Comparison of ENCODE assay signal across 10 cellular contexts in the genomic region with DNA sequence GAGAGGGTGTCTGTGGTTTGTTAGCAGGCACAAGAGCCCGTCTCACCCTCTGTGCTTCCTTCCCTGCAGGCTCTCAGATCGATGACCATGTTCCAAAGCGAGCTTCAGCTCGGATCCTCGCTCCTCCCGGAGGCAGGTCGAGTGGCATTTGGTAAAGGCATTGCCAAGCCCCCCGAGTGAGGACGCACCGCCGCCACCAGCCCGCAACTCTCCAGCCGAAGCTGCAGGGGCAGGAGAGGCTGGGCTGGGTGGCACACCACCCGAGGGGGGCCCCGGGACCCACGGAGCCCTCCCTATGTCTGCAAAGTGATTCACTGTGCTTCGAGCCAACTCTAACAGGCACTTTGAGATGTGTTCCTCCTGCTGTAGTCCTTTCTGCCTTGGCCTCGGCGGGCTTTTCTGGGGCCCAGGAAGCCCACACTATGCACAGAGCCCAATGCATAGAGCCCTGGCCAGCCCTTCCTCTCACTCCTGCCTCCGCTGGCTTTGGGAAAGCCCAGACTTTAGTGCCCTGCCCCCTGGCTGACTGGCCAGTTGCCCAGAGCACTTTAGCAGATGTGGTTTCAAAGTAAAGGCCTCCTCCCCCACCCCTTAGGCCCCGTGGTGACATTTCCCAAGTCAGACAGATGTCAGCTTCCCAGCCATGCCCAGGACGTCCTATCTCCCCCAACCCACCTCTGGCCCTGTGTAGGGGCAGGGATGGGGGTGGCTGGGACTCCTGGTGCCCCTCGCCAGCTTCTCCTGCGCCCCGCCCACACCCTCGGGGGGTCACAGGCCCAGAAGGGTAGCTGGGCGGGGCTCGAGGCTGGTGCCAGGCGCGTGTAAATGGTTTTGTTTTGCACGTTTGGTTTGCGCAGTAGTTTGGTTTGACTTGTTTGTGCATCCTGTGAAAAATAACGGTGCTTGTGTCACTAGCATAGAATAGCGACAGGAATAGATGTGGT. TPM values are rescaled to one million over a fixed set of nuclear protein-coding genes. Genes with fewer than 3 reads are reported as not detected.
A peak's percentile ranks its signal among the peaks of the same experiment; 100 is the strongest.
DNase-seq lines count a peak whose midpoint lies in the region; ATAC-seq and TF ChIP-seq lines count a peak whose summit lies in the region.
"Had no signal": no experiment of that assay in that cellular context is flagged by ENCODE, and none has a peak within 500 bp of the region (broad histone marks: within the 10 kb centered on the region; RNA-seq: fewer than 3 reads in every experiment).

No MANE protein-coding gene starts in this region.

- no peak for TF ChIP-seq CTCF in HCT116 (IDR thresholded peaks at IDR 0.05 in 2 of 3, conservative IDR thresholded peaks at IDR 0.05 in 1 of 3; ENCODE audit: borderline replicate concordance in 1 of 3, insufficient read depth in 1 of 3, low read depth in 2 of 3, low read length in 2 of 3)
- no peak for TF ChIP-seq CTCF in cardiac muscle cell (IDR thresholded peaks at IDR 0.05; ENCODE audit: low read depth, low read length)

- POLR2A ChIA-PET in HCT116 (lab: Charles Lee), result no interaction called here

- BruUV-seq in HCT116 (replicated peaks; lab: Mats Ljungman, UMichigan), result no TSS peak

- no peak for TF ChIP-seq POLR2A in HCT116 (IDR thresholded peaks at IDR 0.05; ENCODE audit: borderline replicate concordance, extremely low read depth, insufficient read depth, insufficient read length)

- DNase-seq in HCT116 (ENCODE audit: low read depth, low spot score) (no peak), SHP77 treated with DMSO at 0.1 percent for 48 hours (lab: John Stamatoyannopoulos, UW) (peak; percentile 20), cardiac muscle cell (ENCODE audit: low read depth in 1 of 2, low spot score in 1 of 2) (peak; percentile 77 to 81), HuH-7.5 (ENCODE audit: low spot score) (no peak), islet precursor cell (no peak)
- DNase-seq: activated naive CD4-positive, alpha-beta T cell treated with anti-CD3 and anti-CD28 coated beads for 36 hours; Karpas-422; natural killer cell had no signal

- ATAC-seq in HCT116 (peak; percentile 24), GM21576 (IDR thresholded peaks at IDR 0.05; ENCODE audit: unreplicated experiment) (no peak)
- ATAC-seq: natural killer cell had no signal

- RAD21 ChIA-PET in HCT116 (lab: Charles Lee; ENCODE audit: low non-redundant PET in 1 of 2, low total read pairs in 2 of 2, uncharacterized antibody in 2 of 2, unreplicated experiment in 2 of 2), result no interaction called here

- no peak overlapping the region for H3K4me3 ChIP-seq in HCT116 (replicated peaks in 1 of 2; ENCODE audit: low read depth in 1 of 2, low read length in 2 of 2)
- no peak overlapping the region for H3K4me3 ChIP-seq in cardiac muscle cell
- H3K4me3 ChIP-seq in subcutaneous abdominal adipose tissue (ENCODE audit: low read depth in 1 of 5, low read length in 5 of 5), result peak overlapping the region in 3 of 5 donors; percentile 17 to 41 (median 37)

- no peaks in the 10 kb centered on the region for H3K36me3 ChIP-seq in HCT116 (ENCODE audit: control insufficient read depth in 1 of 2, insufficient read depth in 2 of 2, low read length in 2 of 2)
- no peaks in the 10 kb centered on the region for H3K36me3 ChIP-seq in cardiac muscle cell
- H3K36me3 ChIP-seq in subcutaneous abdominal adipose tissue (ENCODE audit: control insufficient read depth in 5 of 5, insufficient read depth in 5 of 5, low read length in 5 of 5), result no peaks in the 10 kb centered on the region

- H3K79me2 ChIP-seq in HCT116 (ENCODE audit: insufficient read depth, low read length), result no peaks in the 10 kb centered on the region

- H3K27ac ChIP-seq in HCT116 (ENCODE audit: low read depth, low read length) (no peak overlapping the region), cardiac muscle cell (peak overlapping the region; percentile 34), subcutaneous abdominal adipose tissue (ENCODE audit: low read depth, low read length) (no peak overlapping the region)

- no peaks in the 10 kb centered on the region for H4K20me1 ChIP-seq in HCT116 (ENCODE audit: insufficient read depth)

- intact Hi-C loops in HCT116 (cut with micrococcal nuclease), result no loop called here

- H2AFZ ChIP-seq in HCT116 (ENCODE audit: low read depth, low read length, poor library complexity, severe bottlenecking), result no peak overlapping the region

- CTCF ChIA-PET in HCT116 (lab: Charles Lee), result interaction anchor here (1.7 kb wide), 1 partner anchor 15 kb away, joined by 5 read pairs; no protein-coding TSS in a partner anchor

- TF ChIP-seq RAD21 in HCT116 (IDR thresholded peaks at IDR 0.05; ENCODE audit: low read depth), result no peak

- H3K27me3 ChIP-seq in HCT116 (ENCODE audit: insufficient read depth, low read length) (no peaks in the 10 kb centered on the region), cardiac muscle cell (peaks cover 16% of the 10 kb centered on the region), subcutaneous abdominal adipose tissue (ENCODE audit: control insufficient read depth in 5 of 5, insufficient read depth in 4 of 5, low read length in 5 of 5) (peaks cover 3 to 21% (median 16%) of the 10 kb centered on the region in 5 donors)

- peak overlapping the region; percentile 32; the same call in 1 of the 2 replicates for H3K4me2 ChIP-seq in HCT116 (ENCODE audit: low read length)

- H3K9me3 ChIP-seq in HCT116 (ENCODE audit: control insufficient read depth in 1 of 2, insufficient read depth in 1 of 2, low read depth in 1 of 2, low read length in 2 of 2), result no peaks in the 10 kb centered on the region
- no peaks in the 10 kb centered on the region for H3K9me3 ChIP-seq in cardiac muscle cell (ENCODE audit: low read depth)
- H3K9me3 ChIP-seq in subcutaneous abdominal adipose tissue (ENCODE audit: control insufficient read depth in 5 of 5, low read length in 5 of 5), result no peaks in the 10 kb centered on the region

- H3K9ac ChIP-seq in HCT116 (ENCODE audit: low read length) (no peak overlapping the region), subcutaneous abdominal adipose tissue (ENCODE audit: low read length in 5 of 5) (no peak overlapping the region)

- H3K4me1 ChIP-seq in HCT116 (ENCODE audit: control insufficient read depth in 1 of 2, insufficient read depth in 2 of 2, low read length in 2 of 2), result peaks cover 0 to 16% of the 10 kb centered on the region in 2 experiments; a peak in 3 of 4 replicates
- peaks cover 17% of the 10 kb centered on the region for H3K4me1 ChIP-seq in cardiac muscle cell (ENCODE audit: low read depth)
- H3K4me1 ChIP-seq in subcutaneous abdominal adipose tissue (ENCODE audit: control insufficient read depth in 5 of 5, insufficient read depth in 5 of 5, low read length in 5 of 5), result peaks cover 2 to 17% (median 15%) of the 10 kb centered on the region in 5 donors

- H3K9me2 ChIP-seq in HCT116 (ENCODE audit: insufficient read depth), result no peaks in the 10 kb centered on the region

TF ChIP-seq in HCT116, 20 proteins besides CTCF, POLR2A, EP300 and RAD21:
- no peak for TF ChIP-seq SRF (IDR thresholded peaks at IDR 0.05; ENCODE audit: low read depth)

RNA-seq across cellular contexts. Expression of a gene that starts 23.3 kb away (rescaled TPM):
- total RNA-seq in HCT116 (2021; ENCODE audit: unreplicated experiment) (12.1 TPM), cardiac muscle cell (75.9 and 143 TPM in 2 replicates)
- 21.7 and 23.8 TPM in 2 replicates for polyA plus RNA-seq in HCT116 (2012)
- polyA plus RNA-seq in cardiac muscle cell, result 212 TPM in 2 replicates

Comparison
In these comparisons a context has a peak if more than half of its experiments do, and no peak if none do; other contexts are left out.
1. DNase-seq: peak in SHP77 treated with DMSO at 0.1 percent for 48 hours (single experiment) and cardiac muscle cell (2 of 2); none in HCT116 (single experiment), HuH-7.5 (single experiment) and islet precursor cell (single experiment).
2. H3K4me3 ChIP-seq: peak in subcutaneous abdominal adipose tissue (3 of 5); none in HCT116 (0 of 2) and cardiac muscle cell (single experiment).